Comparison of ENCODE assay signal across 1 cellular context in the genomic region with DNA sequence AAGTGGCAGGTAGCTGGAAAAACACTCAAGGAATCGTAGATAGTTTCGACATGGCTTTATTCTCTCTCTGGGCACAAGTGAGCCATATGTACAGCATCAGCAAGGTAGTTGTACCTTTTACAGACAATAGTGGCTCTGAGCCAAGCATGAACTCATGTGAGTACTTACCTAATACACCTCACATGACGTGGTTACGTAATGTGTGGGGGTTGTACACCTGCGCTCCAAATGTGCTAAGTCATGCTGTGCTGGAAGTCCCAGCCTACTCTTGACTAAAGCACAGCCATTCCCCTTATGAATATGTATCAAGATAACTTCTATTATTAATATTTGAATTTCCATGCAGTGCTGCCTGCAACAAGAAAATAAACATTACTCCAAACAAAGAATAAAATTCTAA.
TF ChIP-seq lines count a peak whose summit lies in the region.

No MANE protein-coding gene starts in this region.

TF ChIP-seq in GM23338, 12 proteins besides CTCF, POLR2A, EP300 and RAD21 (continued from another document):
- no peak for TF ChIP-seq ZNF462 (CRISPR knock-in tag; IDR thresholded peaks at IDR 0.05)
- no peak for TF ChIP-seq ZNF331 (CRISPR knock-in tag; IDR thresholded peaks at IDR 0.05; ENCODE audit: low read depth)
TF ChIP-seq in GM23338: peak in this region for 0.
